Comparison of ENCODE assay signal across 2 cellular contexts in the genomic region with DNA sequence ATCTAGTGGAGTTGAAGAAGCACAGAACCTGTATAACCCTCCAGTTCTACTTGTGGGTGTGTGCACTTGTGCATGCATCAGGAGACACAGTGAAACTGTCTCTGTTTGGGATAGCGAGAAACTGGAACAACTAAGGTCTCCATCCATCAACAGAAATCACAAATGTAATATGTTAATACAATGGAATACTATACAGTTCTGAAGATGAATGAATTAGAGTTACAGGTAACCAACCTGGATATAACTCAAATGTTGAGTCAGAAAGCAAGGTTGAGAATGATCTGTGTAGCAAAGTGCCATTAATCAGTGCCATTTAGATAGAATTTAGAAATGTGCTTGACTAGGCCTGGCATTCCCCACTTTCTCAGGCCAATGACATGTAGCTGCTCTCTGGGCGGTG.
TF ChIP-seq lines count a peak whose summit lies in the region.

No MANE protein-coding gene starts in this region.

TF ChIP-seq in HEK293, 187 proteins besides CTCF, POLR2A, EP300 and RAD21:
- TF ChIP-seq, protein P1, sequence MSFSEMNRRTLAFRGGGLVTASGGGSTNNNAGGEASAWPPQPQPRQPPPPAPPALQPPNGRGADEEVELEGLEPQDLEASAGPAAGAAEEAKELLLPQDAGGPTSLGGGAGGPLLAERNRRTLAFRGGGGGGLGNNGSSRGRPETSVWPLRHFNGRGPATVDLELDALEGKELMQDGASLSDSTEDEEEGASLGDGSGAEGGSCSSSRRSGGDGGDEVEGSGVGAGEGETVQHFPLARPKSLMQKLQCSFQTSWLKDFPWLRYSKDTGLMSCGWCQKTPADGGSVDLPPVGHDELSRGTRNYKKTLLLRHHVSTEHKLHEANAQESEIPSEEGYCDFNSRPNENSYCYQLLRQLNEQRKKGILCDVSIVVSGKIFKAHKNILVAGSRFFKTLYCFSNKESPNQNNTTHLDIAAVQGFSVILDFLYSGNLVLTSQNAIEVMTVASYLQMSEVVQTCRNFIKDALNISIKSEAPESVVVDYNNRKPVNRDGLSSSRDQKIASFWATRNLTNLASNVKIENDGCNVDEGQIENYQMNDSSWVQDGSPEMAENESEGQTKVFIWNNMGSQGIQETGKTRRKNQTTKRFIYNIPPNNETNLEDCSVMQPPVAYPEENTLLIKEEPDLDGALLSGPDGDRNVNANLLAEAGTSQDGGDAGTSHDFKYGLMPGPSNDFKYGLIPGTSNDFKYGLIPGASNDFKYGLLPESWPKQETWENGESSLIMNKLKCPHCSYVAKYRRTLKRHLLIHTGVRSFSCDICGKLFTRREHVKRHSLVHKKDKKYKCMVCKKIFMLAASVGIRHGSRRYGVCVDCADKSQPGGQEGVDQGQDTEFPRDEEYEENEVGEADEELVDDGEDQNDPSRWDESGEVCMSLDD (tag by site-specific recombination; IDR thresholded peaks at IDR 0.05): no peak
- TF ChIP-seq ZNF146 (tag by site-specific recombination; IDR thresholded peaks at IDR 0.05): peak; percentile 50; the same call in 1 of the 2 replicates

TF ChIP-seq in K562, 482 proteins besides CTCF, POLR2A, EP300 and RAD21:
- TF ChIP-seq ZNF146 (CRISPR knock-in tag; IDR thresholded peaks at IDR 0.05; ENCODE audit: unreplicated experiment) (peak; percentile 68), TEAD4 (IDR thresholded peaks at IDR 0.05; ENCODE audit: low read length) (no peak), TEAD4 (CRISPR knock-in tag; IDR thresholded peaks at IDR 0.05; ENCODE audit: borderline replicate concordance) (no peak), PHB (CRISPR knock-in tag; IDR thresholded peaks at IDR 0.05) (no peak)
- TF ChIP-seq, protein P2, sequence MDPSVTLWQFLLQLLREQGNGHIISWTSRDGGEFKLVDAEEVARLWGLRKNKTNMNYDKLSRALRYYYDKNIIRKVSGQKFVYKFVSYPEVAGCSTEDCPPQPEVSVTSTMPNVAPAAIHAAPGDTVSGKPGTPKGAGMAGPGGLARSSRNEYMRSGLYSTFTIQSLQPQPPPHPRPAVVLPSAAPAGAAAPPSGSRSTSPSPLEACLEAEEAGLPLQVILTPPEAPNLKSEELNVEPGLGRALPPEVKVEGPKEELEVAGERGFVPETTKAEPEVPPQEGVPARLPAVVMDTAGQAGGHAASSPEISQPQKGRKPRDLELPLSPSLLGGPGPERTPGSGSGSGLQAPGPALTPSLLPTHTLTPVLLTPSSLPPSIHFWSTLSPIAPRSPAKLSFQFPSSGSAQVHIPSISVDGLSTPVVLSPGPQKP (CRISPR knock-in tag; IDR thresholded peaks at IDR 0.05): no peak
